In the genomic region with DNA sequence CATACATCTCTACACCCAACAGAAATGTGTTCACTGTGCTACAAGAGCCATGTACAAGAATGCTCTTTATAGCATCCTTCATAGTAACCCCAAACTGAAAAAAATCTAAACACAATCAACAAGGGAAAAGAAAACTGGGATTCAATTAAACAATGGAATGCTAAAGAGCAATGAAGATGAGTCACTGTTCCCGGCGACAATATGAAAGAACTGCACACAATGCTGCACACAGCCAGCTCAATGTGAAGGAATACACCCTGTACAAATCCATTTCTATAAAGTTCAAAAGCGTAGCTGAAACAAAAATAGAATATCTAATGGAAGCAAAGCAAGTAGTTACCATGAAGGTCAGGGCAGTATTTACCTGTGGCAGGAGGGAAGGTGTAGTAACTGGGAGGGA, we compare ENCODE assay signal across 1 cellular context.
A peak's percentile ranks its signal among the peaks of the same experiment; 100 is the strongest.
TF ChIP-seq lines count a peak whose summit lies in the region.

No MANE protein-coding gene starts in this region.

TF ChIP-seq in endothelial cell of umbilical vein, 7 proteins besides CTCF, POLR2A, EP300 and RAD21:
- TF ChIP-seq JUN (IDR thresholded peaks at IDR 0.05; ENCODE audit: borderline replicate concordance, insufficient read depth, insufficient read length, low read depth), result peak; percentile 35
TF ChIP-seq in endothelial cell of umbilical vein: peak in this region for 1; not testable (repeated sequence) for 6.
